In genomic region chr5:134038143-134038542, GRCh38 we compare ENCODE assay signal across 1 cellular context.
TF ChIP-seq lines count a peak whose summit lies in the region.

No MANE protein-coding gene starts in this region.

TF ChIP-seq in HEK293, 187 proteins besides CTCF, POLR2A, EP300 and RAD21 (continued from another document):
- TF ChIP-seq ZBTB6 (tag by site-specific recombination; IDR thresholded peaks at IDR 0.05) (no peak), WT1 (tag by site-specific recombination; IDR thresholded peaks at IDR 0.05) (no peak), ZNF639 (tag by site-specific recombination; IDR thresholded peaks at IDR 0.05) (no peak), ZSCAN4 (tag by site-specific recombination; IDR thresholded peaks at IDR 0.05) (no peak), ZNF654 (tag by site-specific recombination; IDR thresholded peaks at IDR 0.05; ENCODE audit: low read depth) (no peak), SETDB1 (IDR thresholded peaks at IDR 0.05; ENCODE audit: insufficient read length, low read length) (no peak)
